In the genomic region with DNA sequence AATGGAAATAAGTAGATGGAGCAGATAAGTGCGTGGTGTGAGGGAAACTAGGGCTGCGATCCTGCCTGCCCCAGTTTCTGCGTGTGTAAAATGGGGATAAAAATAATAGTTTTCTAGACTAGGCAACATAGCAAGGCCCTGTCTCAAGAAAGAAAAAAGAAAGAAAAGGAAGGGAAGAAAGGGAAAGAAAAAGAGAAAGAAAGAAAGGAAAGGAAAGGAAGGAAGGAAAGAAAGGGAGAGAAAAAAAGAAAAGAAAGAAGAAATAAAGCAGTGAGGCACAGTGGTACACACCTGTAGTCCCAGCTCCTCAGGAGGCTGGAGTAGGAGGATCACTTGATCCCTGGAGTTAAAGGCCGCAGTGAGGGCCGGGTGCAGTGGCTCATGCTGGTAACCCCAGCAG, we compare ENCODE assay signal across 1 cellular context.
TF ChIP-seq lines count a peak whose summit lies in the region.

No MANE protein-coding gene starts in this region.

TF ChIP-seq in WTC11, 78 proteins besides CTCF, POLR2A, EP300 and RAD21 (continued from another document):
- TF ChIP-seq, protein P1, sequence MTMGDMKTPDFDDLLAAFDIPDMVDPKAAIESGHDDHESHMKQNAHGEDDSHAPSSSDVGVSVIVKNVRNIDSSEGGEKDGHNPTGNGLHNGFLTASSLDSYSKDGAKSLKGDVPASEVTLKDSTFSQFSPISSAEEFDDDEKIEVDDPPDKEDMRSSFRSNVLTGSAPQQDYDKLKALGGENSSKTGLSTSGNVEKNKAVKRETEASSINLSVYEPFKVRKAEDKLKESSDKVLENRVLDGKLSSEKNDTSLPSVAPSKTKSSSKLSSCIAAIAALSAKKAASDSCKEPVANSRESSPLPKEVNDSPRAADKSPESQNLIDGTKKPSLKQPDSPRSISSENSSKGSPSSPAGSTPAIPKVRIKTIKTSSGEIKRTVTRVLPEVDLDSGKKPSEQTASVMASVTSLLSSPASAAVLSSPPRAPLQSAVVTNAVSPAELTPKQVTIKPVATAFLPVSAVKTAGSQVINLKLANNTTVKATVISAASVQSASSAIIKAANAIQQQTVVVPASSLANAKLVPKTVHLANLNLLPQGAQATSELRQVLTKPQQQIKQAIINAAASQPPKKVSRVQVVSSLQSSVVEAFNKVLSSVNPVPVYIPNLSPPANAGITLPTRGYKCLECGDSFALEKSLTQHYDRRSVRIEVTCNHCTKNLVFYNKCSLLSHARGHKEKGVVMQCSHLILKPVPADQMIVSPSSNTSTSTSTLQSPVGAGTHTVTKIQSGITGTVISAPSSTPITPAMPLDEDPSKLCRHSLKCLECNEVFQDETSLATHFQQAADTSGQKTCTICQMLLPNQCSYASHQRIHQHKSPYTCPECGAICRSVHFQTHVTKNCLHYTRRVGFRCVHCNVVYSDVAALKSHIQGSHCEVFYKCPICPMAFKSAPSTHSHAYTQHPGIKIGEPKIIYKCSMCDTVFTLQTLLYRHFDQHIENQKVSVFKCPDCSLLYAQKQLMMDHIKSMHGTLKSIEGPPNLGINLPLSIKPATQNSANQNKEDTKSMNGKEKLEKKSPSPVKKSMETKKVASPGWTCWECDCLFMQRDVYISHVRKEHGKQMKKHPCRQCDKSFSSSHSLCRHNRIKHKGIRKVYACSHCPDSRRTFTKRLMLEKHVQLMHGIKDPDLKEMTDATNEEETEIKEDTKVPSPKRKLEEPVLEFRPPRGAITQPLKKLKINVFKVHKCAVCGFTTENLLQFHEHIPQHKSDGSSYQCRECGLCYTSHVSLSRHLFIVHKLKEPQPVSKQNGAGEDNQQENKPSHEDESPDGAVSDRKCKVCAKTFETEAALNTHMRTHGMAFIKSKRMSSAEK (CRISPR knock-in tag; IDR thresholded peaks at IDR 0.05; ENCODE audit: borderline replicate concordance): no peak
- TF ChIP-seq, protein P2, sequence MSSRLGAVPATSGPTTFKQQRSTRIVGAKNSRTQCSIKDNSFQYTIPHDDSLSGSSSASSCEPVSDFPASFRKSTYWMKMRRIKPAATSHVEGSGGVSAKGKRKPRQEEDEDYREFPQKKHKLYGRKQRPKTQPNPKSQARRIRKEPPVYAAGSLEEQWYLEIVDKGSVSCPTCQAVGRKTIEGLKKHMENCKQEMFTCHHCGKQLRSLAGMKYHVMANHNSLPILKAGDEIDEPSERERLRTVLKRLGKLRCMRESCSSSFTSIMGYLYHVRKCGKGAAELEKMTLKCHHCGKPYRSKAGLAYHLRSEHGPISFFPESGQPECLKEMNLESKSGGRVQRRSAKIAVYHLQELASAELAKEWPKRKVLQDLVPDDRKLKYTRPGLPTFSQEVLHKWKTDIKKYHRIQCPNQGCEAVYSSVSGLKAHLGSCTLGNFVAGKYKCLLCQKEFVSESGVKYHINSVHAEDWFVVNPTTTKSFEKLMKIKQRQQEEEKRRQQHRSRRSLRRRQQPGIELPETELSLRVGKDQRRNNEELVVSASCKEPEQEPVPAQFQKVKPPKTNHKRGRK (CRISPR knock-in tag; IDR thresholded peaks at IDR 0.05; ENCODE audit: borderline replicate concordance): 0 out of 2 replicates have a peak, but pooled peaks have one; percentile 73
- TF ChIP-seq, protein P3, sequence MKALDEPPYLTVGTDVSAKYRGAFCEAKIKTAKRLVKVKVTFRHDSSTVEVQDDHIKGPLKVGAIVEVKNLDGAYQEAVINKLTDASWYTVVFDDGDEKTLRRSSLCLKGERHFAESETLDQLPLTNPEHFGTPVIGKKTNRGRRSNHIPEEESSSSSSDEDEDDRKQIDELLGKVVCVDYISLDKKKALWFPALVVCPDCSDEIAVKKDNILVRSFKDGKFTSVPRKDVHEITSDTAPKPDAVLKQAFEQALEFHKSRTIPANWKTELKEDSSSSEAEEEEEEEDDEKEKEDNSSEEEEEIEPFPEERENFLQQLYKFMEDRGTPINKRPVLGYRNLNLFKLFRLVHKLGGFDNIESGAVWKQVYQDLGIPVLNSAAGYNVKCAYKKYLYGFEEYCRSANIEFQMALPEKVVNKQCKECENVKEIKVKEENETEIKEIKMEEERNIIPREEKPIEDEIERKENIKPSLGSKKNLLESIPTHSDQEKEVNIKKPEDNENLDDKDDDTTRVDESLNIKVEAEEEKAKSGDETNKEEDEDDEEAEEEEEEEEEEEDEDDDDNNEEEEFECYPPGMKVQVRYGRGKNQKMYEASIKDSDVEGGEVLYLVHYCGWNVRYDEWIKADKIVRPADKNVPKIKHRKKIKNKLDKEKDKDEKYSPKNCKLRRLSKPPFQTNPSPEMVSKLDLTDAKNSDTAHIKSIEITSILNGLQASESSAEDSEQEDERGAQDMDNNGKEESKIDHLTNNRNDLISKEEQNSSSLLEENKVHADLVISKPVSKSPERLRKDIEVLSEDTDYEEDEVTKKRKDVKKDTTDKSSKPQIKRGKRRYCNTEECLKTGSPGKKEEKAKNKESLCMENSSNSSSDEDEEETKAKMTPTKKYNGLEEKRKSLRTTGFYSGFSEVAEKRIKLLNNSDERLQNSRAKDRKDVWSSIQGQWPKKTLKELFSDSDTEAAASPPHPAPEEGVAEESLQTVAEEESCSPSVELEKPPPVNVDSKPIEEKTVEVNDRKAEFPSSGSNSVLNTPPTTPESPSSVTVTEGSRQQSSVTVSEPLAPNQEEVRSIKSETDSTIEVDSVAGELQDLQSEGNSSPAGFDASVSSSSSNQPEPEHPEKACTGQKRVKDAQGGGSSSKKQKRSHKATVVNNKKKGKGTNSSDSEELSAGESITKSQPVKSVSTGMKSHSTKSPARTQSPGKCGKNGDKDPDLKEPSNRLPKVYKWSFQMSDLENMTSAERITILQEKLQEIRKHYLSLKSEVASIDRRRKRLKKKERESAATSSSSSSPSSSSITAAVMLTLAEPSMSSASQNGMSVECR (CRISPR knock-in tag; IDR thresholded peaks at IDR 0.05; ENCODE audit: borderline replicate concordance): no peak
- TF ChIP-seq, protein P4, sequence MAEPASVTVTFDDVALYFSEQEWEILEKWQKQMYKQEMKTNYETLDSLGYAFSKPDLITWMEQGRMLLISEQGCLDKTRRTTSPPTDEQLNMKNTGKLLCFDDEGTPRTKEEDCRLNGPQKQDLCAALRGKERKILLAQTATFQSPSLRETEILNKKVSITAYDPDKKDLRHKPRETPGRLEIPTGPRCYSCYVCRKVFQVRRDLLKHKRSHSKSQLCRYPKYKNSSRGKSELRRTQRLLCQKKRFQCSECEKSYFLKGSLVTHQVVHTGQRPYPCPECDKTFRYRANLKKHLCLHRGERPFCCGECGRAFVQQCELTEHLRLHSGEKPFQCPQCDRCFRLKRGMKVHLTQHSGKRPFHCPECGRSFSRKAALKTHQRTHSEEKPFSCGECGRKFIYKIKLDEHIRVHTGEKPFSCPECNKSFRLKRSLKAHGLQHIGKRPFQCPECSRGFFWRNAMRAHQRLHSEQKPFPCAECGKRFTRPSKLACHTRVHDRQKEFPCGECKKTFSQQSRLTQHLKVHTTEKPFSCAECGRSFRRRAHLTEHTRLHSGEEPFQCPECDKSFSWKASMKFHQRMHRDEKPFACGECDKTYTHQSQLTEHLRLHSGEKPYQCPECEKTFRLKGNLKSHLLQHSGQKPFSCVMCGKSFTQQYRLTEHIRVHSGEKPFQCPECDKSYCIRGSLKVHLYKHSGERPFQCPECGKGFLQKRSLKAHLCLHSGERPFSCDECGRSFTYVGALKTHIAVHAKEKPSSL (CRISPR knock-in tag; conservative IDR thresholded peaks at IDR 0.05): no peak
TF ChIP-seq in WTC11: peak in this region for 1.
